Comparison of ENCODE assay signal across 8 cellular contexts in the genomic region with DNA sequence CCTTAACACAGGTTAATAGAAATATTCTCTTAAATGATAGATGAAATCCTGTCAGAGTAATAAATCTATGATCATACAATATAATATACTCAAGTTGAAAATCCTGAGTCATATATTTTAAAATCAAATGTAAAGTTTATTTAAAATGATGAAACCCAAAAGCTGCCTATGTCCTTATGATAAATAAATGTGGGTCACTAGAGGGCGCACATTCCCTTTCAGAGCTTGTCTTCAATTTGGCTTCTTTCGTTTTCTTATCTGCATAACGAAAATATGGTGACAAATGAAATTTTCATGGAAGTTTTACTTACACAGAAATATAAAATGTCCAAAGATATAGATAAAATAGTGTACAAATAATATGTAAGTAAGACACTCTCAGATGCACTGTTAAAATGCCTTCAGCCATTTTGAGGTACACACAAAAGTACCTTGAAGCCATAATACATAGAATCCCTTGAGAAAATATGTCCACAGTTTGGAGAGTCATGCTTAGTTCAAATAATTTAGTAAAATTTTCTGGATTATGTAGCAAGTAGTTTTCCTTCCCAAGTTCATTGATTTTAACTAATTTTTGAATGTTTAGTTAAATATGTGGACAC.
A peak's percentile ranks its signal among the peaks of the same experiment; 100 is the strongest.
DNase-seq lines count a peak whose midpoint lies in the region; ATAC-seq and TF ChIP-seq lines count a peak whose summit lies in the region.

No MANE protein-coding gene starts in this region.

- WGBS in transverse colon (ENCODE audit: low coverage in 1 of 2), 2 donors: 0 to 2% methylated on average over 2 to 3 of the region's 3 CpGs

- H3K4me3 Mint-ChIP-seq in CD4-positive, alpha-beta T cell: no peak overlapping the region

- in situ Hi-C loops in transverse colon (cut with MboI; ENCODE audit: low pct_ligation_motif_present in 1 of 4, low pct_unique_long_range_greater_than_20kb in 1 of 4, low sequenced_read_pairs in 3 of 4): no loop called here

- H3K4me1 ChIP-seq in transverse colon: no peaks in the 10 kb centered on the region

- H3K4me3 ChIP-seq in transverse colon: no peak overlapping the region

- POLR2A ChIA-PET in CD4-positive, alpha-beta T cell (lab: Charles Lee): no interaction called here

- no peaks in the 10 kb centered on the region for H3K9me3 Mint-ChIP-seq in CD4-positive, alpha-beta T cell

- H3K27ac Mint-ChIP-seq in CD4-positive, alpha-beta T cell: no peak overlapping the region

- DNase-seq in CD4-positive, alpha-beta T cell: no peak
- DNase-seq in NCI-H1417 (lab: John Stamatoyannopoulos, UW) (peak; percentile 37 to 85 (median 38)), amniotic stem cell (lab: John Stamatoyannopoulos, UW) (peak; percentile 21), iris pigment epithelial cell (ENCODE audit: low read depth) (peak; percentile 46), transverse colon (peak; percentile 9), DMS79 treated with DMSO at 0.1 percent for 48 hours (lab: John Stamatoyannopoulos, UW) (no peak), omental fat pad (ENCODE audit: low spot score) (no peak)

- H3K36me3 ChIP-seq in transverse colon: no peaks in the 10 kb centered on the region

- H3K27me3 ChIP-seq in CD4-positive, alpha-beta T cell (ENCODE audit: control insufficient read depth, insufficient read depth, low read length): no peaks in the 10 kb centered on the region
- no peaks in the 10 kb centered on the region for H3K27me3 ChIP-seq in transverse colon

- no peak overlapping the region for H3K27ac ChIP-seq in CD4-positive, alpha-beta T cell (ENCODE audit: low read depth, low read length)
- H3K27ac ChIP-seq in transverse colon: no peak overlapping the region

- H3K36me3 Mint-ChIP-seq in CD4-positive, alpha-beta T cell (ENCODE audit: low read depth): no peaks in the 10 kb centered on the region

- no peak for TF ChIP-seq EP300 in transverse colon (IDR thresholded peaks at IDR 0.05; ENCODE audit: low read depth)

- no peaks in the 10 kb centered on the region for H3K27me3 Mint-ChIP-seq in CD4-positive, alpha-beta T cell

- peak; percentile 20 for TF ChIP-seq CTCF in CD4-positive, alpha-beta T cell (IDR thresholded peaks at IDR 0.05)
- TF ChIP-seq CTCF in transverse colon (IDR thresholded peaks at IDR 0.05): peak in 3 of 5 experiments; percentile 33 to 57 (median 34)
- no peak for TF ChIP-seq CTCF in omental fat pad (IDR thresholded peaks at IDR 0.05)

- no peaks in the 10 kb centered on the region for H3K4me1 Mint-ChIP-seq in CD4-positive, alpha-beta T cell (ENCODE audit: low read depth)

- intact Hi-C loops in CD4-positive, alpha-beta T cell (cut with DNase I, micrococcal nuclease): no loop called here
- intact Hi-C loops in transverse colon (cut with DNase I; ENCODE audit: low total_unique reads): no loop called here

- ATAC-seq in CD4-positive, alpha-beta T cell (ENCODE audit: poor library complexity): no peak
- ATAC-seq in GM18867 (IDR thresholded peaks at IDR 0.05; ENCODE audit: unreplicated experiment) (peak; percentile 75), omental fat pad (ENCODE audit: low FRiP score) (no peak)

- no peaks in the 10 kb centered on the region for H3K9me3 ChIP-seq in CD4-positive, alpha-beta T cell (ENCODE audit: control insufficient read depth, low read length)
- H3K9me3 ChIP-seq in transverse colon: no peaks in the 10 kb centered on the region

- CTCF ChIA-PET in CD4-positive, alpha-beta T cell (lab: Charles Lee): interaction anchor here (0.6 to 1.1 kb wide), 3 partner anchors 9 to 47 kb away, joined by 3 read pairs; no protein-coding TSS in a partner anchor

- TF ChIP-seq POLR2A in transverse colon (IDR thresholded peaks at IDR 0.05): no peak

Comparison
In these comparisons a context has a peak if more than half of its experiments do, and no peak if none do; other contexts are left out.
1. DNase-seq: peak in NCI-H1417 (3 of 3), amniotic stem cell (single experiment), iris pigment epithelial cell (single experiment) and transverse colon (single experiment); none in CD4-positive, alpha-beta T cell (0 of 10), DMS79 treated with DMSO at 0.1 percent for 48 hours (single experiment) and omental fat pad (single experiment).
2. CTCF ChIP-seq: peak in CD4-positive, alpha-beta T cell (single experiment) and transverse colon (3 of 5); none in omental fat pad (0 of 3).